14 cellular contexts compared by ENCODE assay signal in the genomic region with DNA sequence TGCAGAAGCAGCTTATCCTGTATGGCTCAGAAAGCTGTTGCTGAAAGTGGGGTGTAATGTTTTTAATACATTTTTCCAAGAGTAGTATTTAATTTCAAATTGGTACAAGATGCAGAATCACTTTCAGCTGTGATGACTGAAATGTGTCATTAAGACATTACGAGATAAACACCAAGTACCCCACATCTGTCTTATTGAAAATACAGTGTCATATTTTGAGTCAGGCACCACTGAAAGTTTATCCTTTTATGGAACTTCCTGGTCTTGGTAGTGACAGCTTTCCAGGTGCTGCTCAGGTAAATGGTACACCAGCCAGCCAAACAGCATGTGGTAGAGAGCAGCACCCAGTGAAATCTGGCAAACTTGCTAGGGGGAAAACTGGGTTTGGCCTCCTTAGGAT. TPM values are rescaled to one million over a fixed set of nuclear protein-coding genes. Genes with fewer than 3 reads are reported as not detected.
A peak's percentile ranks its signal among the peaks of the same experiment; 100 is the strongest.
DNase-seq lines count a peak whose midpoint lies in the region; ATAC-seq and TF ChIP-seq lines count a peak whose summit lies in the region.
"Had no signal": no experiment of that assay in that cellular context is flagged by ENCODE, and none has a peak within 500 bp of the region (broad histone marks: within the 10 kb centered on the region; RNA-seq: fewer than 3 reads in every experiment).

No MANE protein-coding gene starts in this region.

- H3K9me3 Mint-ChIP-seq in activated CD4-positive, alpha-beta T cell treated with anti-CD3 and anti-CD28 coated beads for 36 hours (ENCODE audit: low read depth), result no peaks in the 10 kb centered on the region
- H3K9me3 Mint-ChIP-seq: GM23338 had no signal

- H3K9ac ChIP-seq in Loucy (ENCODE audit: low read depth, low read length, poor library complexity, severe bottlenecking), result no peak overlapping the region
- H3K9ac ChIP-seq: BLaER1 had no signal

- peaks cover 43% of the 10 kb centered on the region for H3K36me3 ChIP-seq in Loucy (ENCODE audit: insufficient read depth, low read length)

- no peaks in the 10 kb centered on the region for H3K79me2 ChIP-seq in Loucy (ENCODE audit: insufficient read depth, low read length)

- H4K20me1 ChIP-seq in Loucy (ENCODE audit: insufficient read depth, low read length, poor library complexity, severe bottlenecking), result no peaks in the 10 kb centered on the region
- H4K20me1 ChIP-seq: BLaER1 had no signal

- H3K9me3 ChIP-seq in Loucy (ENCODE audit: insufficient read depth, low read depth, low read length), result no peaks in the 10 kb centered on the region
- H3K9me3 ChIP-seq: BLaER1 had no signal

- peak overlapping the region; percentile 34 for H3K4me3 ChIP-seq in Loucy (ENCODE audit: low read length, poor library complexity, severe bottlenecking)
- H3K4me3 ChIP-seq: BLaER1, GM23338, K562 had no signal

- H3K4me1 Mint-ChIP-seq in activated CD4-positive, alpha-beta T cell treated with anti-CD3 and anti-CD28 coated beads for 36 hours, result peaks cover 1% of the 10 kb centered on the region
- H3K4me1 Mint-ChIP-seq: GM23338 had no signal

- no peaks in the 10 kb centered on the region for H3K9me2 ChIP-seq in Loucy (replicated peaks; ENCODE audit: low read depth, low read length)

- peaks cover 50% of the 10 kb centered on the region for H3K4me1 ChIP-seq in Loucy (ENCODE audit: insufficient read depth, low read length, poor library complexity, severe bottlenecking)
- H3K4me1 ChIP-seq: BLaER1 had no signal

- H3F3A ChIP-seq in Loucy (ENCODE audit: low read depth), result peaks cover 8% of the 10 kb centered on the region

- ATAC-seq in activated CD4-positive, alpha-beta T cell treated with anti-CD3 and anti-CD28 coated beads for 36 hours, result peak; percentile 49
- ATAC-seq in left colon (peak; percentile 50), GM18909 (IDR thresholded peaks at IDR 0.05; ENCODE audit: poor library complexity, unreplicated experiment) (no peak)
- ATAC-seq: GM23338, K562 had no signal

- no peak overlapping the region for H3K4me3 Mint-ChIP-seq in activated CD4-positive, alpha-beta T cell treated with anti-CD3 and anti-CD28 coated beads for 36 hours
- H3K4me3 Mint-ChIP-seq: GM23338 had no signal

- no peak overlapping the region for H2AFZ ChIP-seq in Loucy (ENCODE audit: low read length)
- H2AFZ ChIP-seq: GM23338 had no signal

- intact Hi-C loops in activated CD4-positive, alpha-beta T cell treated with anti-CD3 and anti-CD28 coated beads for 36 hours (cut with DNase I, micrococcal nuclease), result no loop called here
- intact Hi-C loops in left colon (cut with DNase I, micrococcal nuclease), result no loop called here

- H3K27me3 Mint-ChIP-seq in activated CD4-positive, alpha-beta T cell treated with anti-CD3 and anti-CD28 coated beads for 36 hours, result no peaks in the 10 kb centered on the region

- no peak overlapping the region for H3K27ac Mint-ChIP-seq in activated CD4-positive, alpha-beta T cell treated with anti-CD3 and anti-CD28 coated beads for 36 hours
- H3K27ac Mint-ChIP-seq: GM23338 had no signal

- POLR2A ChIA-PET in activated CD4-positive, alpha-beta T cell treated with anti-CD3 and anti-CD28 coated beads for 36 hours (lab: Charles Lee), result no interaction called here
- POLR2A ChIA-PET in HEK293T (lab: Yijun Ruan, JAX), result no interaction called here

- H3K27me3 ChIP-seq in Loucy (ENCODE audit: insufficient read depth, low read length, poor library complexity, severe bottlenecking), result no peaks in the 10 kb centered on the region
- H3K27me3 ChIP-seq: BLaER1 had no signal

- DNase-seq in activated CD4-positive, alpha-beta T cell treated with anti-CD3 and anti-CD28 coated beads for 36 hours, result no peak
- DNase-seq in activated CD4-positive, alpha-beta T cell treated with anti-CD3 and anti-CD28 coated beads for 48 hours, result no peak
- DNase-seq in left colon (no peak), HEK293T (ENCODE audit: extremely low spot score) (no peak), NCI-H2029 treated with DMSO at 0.1 percent for 48 hours (lab: John Stamatoyannopoulos, UW) (no peak)
- DNase-seq: AML-193, Calu3, DMS 273 treated with DMSO at 0.1 percent for 48 hours, H7 had no signal

- TF ChIP-seq CTCF in Loucy (conservative IDR thresholded peaks at IDR 0.05; ENCODE audit: low read length), result no peak

- H3K36me3 Mint-ChIP-seq in activated CD4-positive, alpha-beta T cell treated with anti-CD3 and anti-CD28 coated beads for 36 hours (ENCODE audit: low read depth), result peaks cover 41% of the 10 kb centered on the region

- CTCF ChIA-PET in activated CD4-positive, alpha-beta T cell treated with anti-CD3 and anti-CD28 coated beads for 36 hours (lab: Charles Lee), result interaction anchor here (1.3 kb wide), 1 partner anchor 10 kb away, joined by 3 read pairs; no protein-coding TSS in a partner anchor
- CTCF ChIA-PET in HEK293T (lab: Yijun Ruan, JAX), result no interaction called here

- H3K4me2 ChIP-seq in Loucy (ENCODE audit: low read depth, low read length, poor library complexity, severe bottlenecking), result peak overlapping the region; percentile 57
- H3K4me2 ChIP-seq: BLaER1, GM23338 had no signal

TF ChIP-seq in HEK293T, 16 proteins besides CTCF, POLR2A, EP300 and RAD21:
- no peak for TF ChIP-seq SUZ12 (IDR thresholded peaks at IDR 0.05)
- no peak for TF ChIP-seq ARNT (IDR thresholded peaks at IDR 0.05)
- TF ChIP-seq TARDBP (IDR thresholded peaks at IDR 0.05), result no peak
TF ChIP-seq in HEK293T: peak in this region for 0.

RNA-seq across cellular contexts. Expression of a gene that starts 16.9 kb away (rescaled TPM):
- total RNA-seq in activated CD4-positive, alpha-beta T cell treated with anti-CD3 and anti-CD28 coated beads for 36 hours, result 1 to 10 TPM; 8.2 to 9.1 TPM
- total RNA-seq in left colon, result 10 to 100 TPM in 1 of 2 donors, 1 to 10 TPM in 1; 9.9 to 15.4 TPM

RNA-seq across cellular contexts. Expression of a gene that starts 17.0 kb away (rescaled TPM):
- total RNA-seq in activated CD4-positive, alpha-beta T cell treated with anti-CD3 and anti-CD28 coated beads for 36 hours, result 1 to 10 TPM; 1.0 to 1.3 TPM
- 1 to 10 TPM; 3.6 to 5.3 TPM for total RNA-seq in left colon
